In the genomic region with DNA sequence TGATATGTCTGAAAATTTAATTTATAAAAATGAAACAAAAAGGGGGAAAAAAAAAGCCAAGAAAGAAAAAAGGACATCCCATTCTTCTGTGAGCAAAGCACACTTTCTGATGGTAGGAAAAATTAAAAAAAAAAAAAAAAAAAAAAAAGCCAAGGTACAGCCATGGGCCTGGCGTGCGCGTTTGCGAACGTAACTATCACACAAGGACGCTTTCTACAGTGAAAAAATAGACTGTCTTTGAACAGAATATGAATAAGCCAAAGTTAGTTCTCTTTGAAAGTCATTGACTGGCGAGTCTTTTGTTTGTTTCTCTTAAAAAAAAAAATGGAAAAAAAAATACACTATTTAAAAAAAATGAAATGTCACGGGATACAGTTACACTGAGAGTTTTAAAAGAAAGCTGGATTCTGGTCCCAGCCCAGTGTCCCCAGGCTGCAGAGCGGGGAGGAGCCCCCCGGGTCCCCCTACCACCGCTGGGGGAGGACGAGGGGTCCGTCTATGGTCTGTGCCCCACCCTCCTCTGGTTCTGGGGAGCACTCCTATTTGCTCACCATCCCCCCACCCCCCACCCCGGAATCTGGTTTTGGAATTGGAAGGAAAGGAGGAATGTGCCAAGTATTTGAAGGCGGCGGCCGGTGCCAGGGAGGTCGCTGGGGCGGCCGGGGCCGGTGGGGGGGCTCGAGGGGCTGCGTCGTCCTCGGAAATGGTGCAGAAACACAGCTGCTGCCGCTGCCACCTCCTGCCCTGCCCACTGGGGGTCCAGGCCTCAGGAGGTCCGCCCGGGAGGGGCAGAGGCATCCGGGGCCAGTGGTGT, we compare ENCODE assay signal across 23 cellular contexts.
"Had no signal": no experiment of that assay in that cellular context is flagged by ENCODE, and none has a peak within 500 bp of the region (broad histone marks: within the 10 kb centered on the region; RNA-seq: fewer than 3 reads in every experiment).

No MANE protein-coding gene starts in this region.

- H3K36me3 Mint-ChIP-seq: activated CD8-positive, alpha-beta memory T cell treated with anti-CD3 and anti-CD28 coated beads, Interleukin-2, amount 10 ng/mL, durations not matched to agents 7 days and 5 days; activated naive CD4-positive, alpha-beta T cell treated with anti-CD3 and anti-CD28 coated beads, Interleukin-2, amount 10 ng/mL, durations not matched to agents 7 days and 5 days had no signal

- H3K27ac ChIP-seq: adrenal gland, ascending aorta, hepatocyte, lower lobe of right lung, ovary, prostate gland, tibial artery had no signal

- H3K4me3 Mint-ChIP-seq: activated B cell treated with CpG ODN at 0.5 μM for 24 hours; activated CD8-positive, alpha-beta memory T cell treated with anti-CD3 and anti-CD28 coated beads, Interleukin-2, amount 10 ng/mL, durations not matched to agents 7 days and 5 days; activated CD8-positive, alpha-beta T cell treated with anti-CD3 and anti-CD28 coated beads for 36 hours; activated naive CD4-positive, alpha-beta T cell treated with anti-CD3 and anti-CD28 coated beads, Interleukin-2, amount 10 ng/mL, durations not matched to agents 7 days and 5 days; neural crest cell had no signal

- H3K4me1 ChIP-seq: adrenal gland, lower lobe of right lung, prostate gland, tibial artery had no signal

- H3K4me3 ChIP-seq: adrenal gland, ascending aorta, hepatocyte, lower lobe of right lung, mucosa of descending colon, ovary, prostate gland, tibial artery had no signal

- H3K4me1 Mint-ChIP-seq: activated B cell treated with CpG ODN at 0.5 μM for 24 hours; activated naive CD4-positive, alpha-beta T cell treated with anti-CD3 and anti-CD28 coated beads, Interleukin-2, amount 10 ng/mL, durations not matched to agents 7 days and 5 days; immature natural killer cell; neural crest cell; T-helper 17 cell had no signal

- H3K27me3 ChIP-seq: adrenal gland, ascending aorta, hepatocyte, ovary, tibial artery had no signal

- H2AFZ ChIP-seq: hepatocyte had no signal

- H3K27ac Mint-ChIP-seq: activated B cell treated with CpG ODN at 0.5 μM for 24 hours; activated CD8-positive, alpha-beta memory T cell treated with anti-CD3 and anti-CD28 coated beads, Interleukin-2, amount 10 ng/mL, durations not matched to agents 7 days and 5 days; activated CD8-positive, alpha-beta T cell treated with anti-CD3 and anti-CD28 coated beads for 36 hours; activated naive CD4-positive, alpha-beta T cell treated with anti-CD3 and anti-CD28 coated beads, Interleukin-2, amount 10 ng/mL, durations not matched to agents 7 days and 5 days; immature natural killer cell; T-helper 17 cell had no signal

- ATAC-seq: activated CD8-positive, alpha-beta memory T cell treated with anti-CD3 and anti-CD28 coated beads, Interleukin-2, amount 10 ng/mL, durations not matched to agents 7 days and 5 days; activated CD8-positive, alpha-beta T cell treated with anti-CD3 and anti-CD28 coated beads for 36 hours; left lobe of liver; mucosa of descending colon; T-helper 17 cell had no signal

- DNase-seq: activated B cell treated with CpG ODN at 0.5 μM for 24 hours; activated CD4-positive, alpha-beta T cell treated with anti-CD3 and anti-CD28 coated beads for 4 hours; activated CD8-positive, alpha-beta memory T cell treated with anti-CD3 and anti-CD28 coated beads, Interleukin-2, amount 10 ng/mL, durations not matched to agents 7 days and 5 days; activated naive CD4-positive, alpha-beta T cell treated with anti-CD3 and anti-CD28 coated beads, Interleukin-2, amount 10 ng/mL, durations not matched to agents 7 days and 5 days; adrenal gland; central memory CD4-positive, alpha-beta T cell; dermis blood vessel endothelial cell; effector CD8-positive, alpha-beta T cell; glutamatergic neuron; immature natural killer cell; lower lobe of right lung; mesendoderm; ovary; stimulated activated CD4-positive, alpha-beta T cell treated with anti-CD3 and anti-CD28 coated beads, Interleukin-2, amount 100 ng/mL, for 48 hours; T-helper 17 cell; tibial artery had no signal

- H3K27me3 Mint-ChIP-seq: activated B cell treated with CpG ODN at 0.5 μM for 24 hours; activated CD8-positive, alpha-beta memory T cell treated with anti-CD3 and anti-CD28 coated beads, Interleukin-2, amount 10 ng/mL, durations not matched to agents 7 days and 5 days; activated CD8-positive, alpha-beta T cell treated with anti-CD3 and anti-CD28 coated beads for 36 hours; activated naive CD4-positive, alpha-beta T cell treated with anti-CD3 and anti-CD28 coated beads, Interleukin-2, amount 10 ng/mL, durations not matched to agents 7 days and 5 days; T-helper 17 cell had no signal

- H3K9me3 ChIP-seq: prostate gland had no signal

- H3K4me2 ChIP-seq: hepatocyte had no signal

- H3K36me3 ChIP-seq: ovary had no signal

- H3K79me2 ChIP-seq: hepatocyte had no signal
